In genomic region chr7:108246227-108246837, GRCh38 we compare ENCODE assay signal across 8 cellular contexts.
A peak's percentile ranks its signal among the peaks of the same experiment; 100 is the strongest.
DNase-seq lines count a peak whose midpoint lies in the region; ATAC-seq, FAIRE-seq and TF ChIP-seq lines count a peak whose summit lies in the region.

No MANE protein-coding gene starts in this region.

- POLR2A ChIA-PET in HCT116 (lab: Charles Lee), result interaction anchor here (1.0 kb wide), 1 partner anchor 11 kb away, joined by 3 read pairs; no protein-coding TSS in a partner anchor

- RAD21 ChIA-PET in HCT116 (lab: Charles Lee; ENCODE audit: low non-redundant PET in 1 of 2, low total read pairs in 2 of 2, uncharacterized antibody in 2 of 2, unreplicated experiment in 2 of 2), result no interaction called here

- DNase-seq in GM06990 (ENCODE audit: extremely low read depth, insufficient read length) (peak; percentile 52), HCT116 (ENCODE audit: low read depth, low spot score) (peak; percentile 61), NCI-H2196 (lab: John Stamatoyannopoulos, UW; ENCODE audit: unreplicated experiment) (peak; percentile 63), pancreas (peak in 3 of 6 donors; percentile 13 to 37 (median 24)), GDM1 (lab: John Stamatoyannopoulos, UW) (no peak), NCI-H187 (lab: John Stamatoyannopoulos, UW) (no peak), pons (ENCODE audit: low spot score) (no peak)

- H3K9me3 ChIP-seq in HCT116 (ENCODE audit: control insufficient read depth in 1 of 2, insufficient read depth in 1 of 2, low read depth in 1 of 2, low read length in 2 of 2), result no peaks in the 10 kb centered on the region
- no peaks in the 10 kb centered on the region for H3K9me3 ChIP-seq in pancreas

- WGBS in pancreas, 2 donors, result 62 to 74% methylated on average over 1 of the region's 1 CpG

- no peak for TF ChIP-seq POLR2A in HCT116 (IDR thresholded peaks at IDR 0.05; ENCODE audit: borderline replicate concordance, extremely low read depth, insufficient read depth, insufficient read length)

- no peaks in the 10 kb centered on the region for H3K27me3 ChIP-seq in GM06990 (replicated peaks; ENCODE audit: control insufficient read depth, insufficient read depth, low read length)
- H3K27me3 ChIP-seq in HCT116 (ENCODE audit: insufficient read depth, low read length), result no peaks in the 10 kb centered on the region
- no peaks in the 10 kb centered on the region for H3K27me3 ChIP-seq in pancreas

- intact Hi-C loops in HCT116 (cut with micrococcal nuclease) (no loop called here), pancreas (cut with DNase I) (no loop called here)

- no peaks in the 10 kb centered on the region for H4K20me1 ChIP-seq in HCT116 (ENCODE audit: insufficient read depth)

- peak overlapping the region; percentile 43 for H2AFZ ChIP-seq in HCT116 (ENCODE audit: low read depth, low read length, poor library complexity, severe bottlenecking)

- H3K36me3 ChIP-seq in GM06990 (ENCODE audit: control insufficient read depth, insufficient read depth, low read length), result no peaks in the 10 kb centered on the region
- no peaks in the 10 kb centered on the region for H3K36me3 ChIP-seq in HCT116 (ENCODE audit: control insufficient read depth in 1 of 2, insufficient read depth in 2 of 2, low read length in 2 of 2)
- H3K36me3 ChIP-seq in pancreas, result no peaks in the 10 kb centered on the region

- no peaks in the 10 kb centered on the region for H3K9me2 ChIP-seq in HCT116 (ENCODE audit: insufficient read depth)

- peak overlapping the region; percentile 66 for H3K4me2 ChIP-seq in HCT116 (ENCODE audit: low read length)

- peak; percentile 33 for TF ChIP-seq RAD21 in HCT116 (IDR thresholded peaks at IDR 0.05; ENCODE audit: low read depth)

- CTCF ChIA-PET in HCT116 (lab: Charles Lee), result no interaction called here

- H3K9ac ChIP-seq in HCT116 (ENCODE audit: low read length), result no peak overlapping the region

- H3K27ac ChIP-seq in HCT116 (ENCODE audit: low read depth, low read length) (peak overlapping the region; percentile 44; the same call in 1 of the 2 replicates), pancreas (no peak overlapping the region)

- no TSS peak for BruUV-seq in HCT116 (replicated peaks; lab: Mats Ljungman, UMichigan)

- H3K79me2 ChIP-seq in HCT116 (ENCODE audit: insufficient read depth, low read length), result no peaks in the 10 kb centered on the region

- FAIRE-seq in endometrium (lab: Jason Lieb, UNC), result peak; percentile 18
- no peak for FAIRE-seq in pancreas (lab: Jason Lieb, UNC)

- no peak for TF ChIP-seq CTCF in GM06990 (IDR thresholded peaks at IDR 0.05; ENCODE audit: insufficient read depth, low read length, poor library complexity, severe bottlenecking)
- TF ChIP-seq CTCF in HCT116 (IDR thresholded peaks at IDR 0.05 in 2 of 3, conservative IDR thresholded peaks at IDR 0.05 in 1 of 3; ENCODE audit: borderline replicate concordance in 1 of 3, insufficient read depth in 1 of 3, low read depth in 2 of 3, low read length in 2 of 3), result no peak
- no peak for TF ChIP-seq CTCF in pancreas (IDR thresholded peaks at IDR 0.05)

- no peak overlapping the region for H3K4me3 ChIP-seq in GM06990 (replicated peaks; ENCODE audit: low read depth, low read length)
- H3K4me3 ChIP-seq in HCT116 (replicated peaks in 1 of 2; ENCODE audit: low read depth in 1 of 2, low read length in 2 of 2), result peak overlapping the region in 1 of 2 experiments; percentile 12; a peak in 1 of 4 replicates
- H3K4me3 ChIP-seq in pancreas, result no peak overlapping the region

- peaks cover 11 to 19% of the 10 kb centered on the region in 2 experiments for H3K4me1 ChIP-seq in HCT116 (ENCODE audit: control insufficient read depth in 1 of 2, insufficient read depth in 2 of 2, low read length in 2 of 2)
- peaks cover 8 to 11% (median 10%) of the 10 kb centered on the region in 3 donors for H3K4me1 ChIP-seq in pancreas

- peak; percentile 86 for ATAC-seq in HCT116
- ATAC-seq in pancreas, result peak; percentile 75 to 85 (median 80)

TF ChIP-seq in HCT116, 20 proteins besides CTCF, POLR2A, EP300 and RAD21:
- peak; percentile 20 for TF ChIP-seq TCF7L2 (IDR thresholded peaks at IDR 0.05; ENCODE audit: borderline replicate concordance, extremely low read depth, insufficient read depth, insufficient read length)
- TF ChIP-seq FOSL1 (IDR thresholded peaks at IDR 0.05; ENCODE audit: low read depth), result peak; percentile 73
- no peak for TF ChIP-seq EZH2phosphoT487 (IDR thresholded peaks at IDR 0.05; ENCODE audit: borderline replicate concordance)
- TF ChIP-seq CBX3 (IDR thresholded peaks at IDR 0.05; ENCODE audit: low read depth), result peak; percentile 89; the same call in 1 of the 2 replicates
- TF ChIP-seq SP1 (IDR thresholded peaks at IDR 0.05; ENCODE audit: low read depth), result peak; percentile 63
- TF ChIP-seq ATF3 (IDR thresholded peaks at IDR 0.05), result no peak
- no peak for TF ChIP-seq ZFX (IDR thresholded peaks at IDR 0.05)
- TF ChIP-seq ELF1 (IDR thresholded peaks at IDR 0.05; ENCODE audit: borderline replicate concordance, low read depth), result no peak
- no peak for TF ChIP-seq REST (IDR thresholded peaks at IDR 0.05; ENCODE audit: low read depth)
- TF ChIP-seq ZNF274 (IDR thresholded peaks at IDR 0.05; ENCODE audit: low read depth, low read length), result no peak
- TF ChIP-seq EGR1 (IDR thresholded peaks at IDR 0.05; ENCODE audit: low read depth), result no peak
- peak; percentile 72 for TF ChIP-seq JUND (IDR thresholded peaks at IDR 0.05)
- TF ChIP-seq SIN3A (IDR thresholded peaks at IDR 0.05; ENCODE audit: low read depth), result no peak
- no peak for TF ChIP-seq POLR2AphosphoS5 (IDR thresholded peaks at IDR 0.05; ENCODE audit: low read depth, low read length)
- TF ChIP-seq SRF (IDR thresholded peaks at IDR 0.05; ENCODE audit: low read depth), result 0 out of 2 replicates have a peak, but pooled peaks have one; percentile 9
- TF ChIP-seq, protein P1, sequence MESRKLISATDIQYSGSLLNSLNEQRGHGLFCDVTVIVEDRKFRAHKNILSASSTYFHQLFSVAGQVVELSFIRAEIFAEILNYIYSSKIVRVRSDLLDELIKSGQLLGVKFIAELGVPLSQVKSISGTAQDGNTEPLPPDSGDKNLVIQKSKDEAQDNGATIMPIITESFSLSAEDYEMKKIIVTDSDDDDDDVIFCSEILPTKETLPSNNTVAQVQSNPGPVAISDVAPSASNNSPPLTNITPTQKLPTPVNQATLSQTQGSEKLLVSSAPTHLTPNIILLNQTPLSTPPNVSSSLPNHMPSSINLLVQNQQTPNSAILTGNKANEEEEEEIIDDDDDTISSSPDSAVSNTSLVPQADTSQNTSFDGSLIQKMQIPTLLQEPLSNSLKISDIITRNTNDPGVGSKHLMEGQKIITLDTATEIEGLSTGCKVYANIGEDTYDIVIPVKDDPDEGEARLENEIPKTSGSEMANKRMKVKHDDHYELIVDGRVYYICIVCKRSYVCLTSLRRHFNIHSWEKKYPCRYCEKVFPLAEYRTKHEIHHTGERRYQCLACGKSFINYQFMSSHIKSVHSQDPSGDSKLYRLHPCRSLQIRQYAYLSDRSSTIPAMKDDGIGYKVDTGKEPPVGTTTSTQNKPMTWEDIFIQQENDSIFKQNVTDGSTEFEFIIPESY (IDR thresholded peaks at IDR 0.05; ENCODE audit: extremely low read depth, insufficient replicate concordance, low read length), result no peak
- no peak for TF ChIP-seq EZH2 (IDR thresholded peaks at IDR 0.05)
- TF ChIP-seq, protein P2, sequence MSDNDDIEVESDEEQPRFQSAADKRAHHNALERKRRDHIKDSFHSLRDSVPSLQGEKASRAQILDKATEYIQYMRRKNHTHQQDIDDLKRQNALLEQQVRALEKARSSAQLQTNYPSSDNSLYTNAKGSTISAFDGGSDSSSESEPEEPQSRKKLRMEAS (IDR thresholded peaks at IDR 0.05), result 0 out of 2 replicates have a peak, but pooled peaks have one; percentile 39
- no peak for TF ChIP-seq YY1 (IDR thresholded peaks at IDR 0.05; ENCODE audit: extremely low read depth, insufficient replicate concordance, low read depth, low read length)
- TF ChIP-seq CEBPB (IDR thresholded peaks at IDR 0.05; ENCODE audit: low read depth), result peak; percentile 16; the same call in 1 of the 2 replicates

Comparison
In these comparisons a context has a peak if more than half of its experiments do, and no peak if none do; other contexts are left out.
1. DNase-seq: peak in GM06990 (single experiment), HCT116 (single experiment) and NCI-H2196 (single experiment); none in GDM1 (single experiment), NCI-H187 (0 of 2) and pons (single experiment).